8 cellular contexts compared by ENCODE assay signal in genomic region chrX:40171513-40172168, GRCh38.
DNase-seq lines count a peak whose midpoint lies in the region; ATAC-seq and TF ChIP-seq lines count a peak whose summit lies in the region.

No MANE protein-coding gene starts in this region.

- BruUV-seq in Calu3 (replicated peaks; lab: Mats Ljungman, UMichigan) (no TSS peak), OCI-LY7 (replicated peaks; lab: Mats Ljungman, UMichigan) (no TSS peak), MCF 10A (replicated peaks; lab: Mats Ljungman, UMichigan) (no TSS peak)

- DNase-seq in Calu3 (no peak), OCI-LY7 (ENCODE audit: low spot score) (peak; percentile 66), MCF 10A (ENCODE audit: unreplicated experiment) (no peak), kidney tubule cell (ENCODE audit: low spot score) (peak; percentile 36), germinal center (ENCODE audit: low spot score) (no peak)

- CTCF ChIA-PET in Calu3 (lab: Charles Lee) = interaction anchor here (0.7 to 0.8 kb wide), 2 partner anchors 63 to 91 kb away, joined by 3 to 6 read pairs; no protein-coding TSS in a partner anchor
- CTCF ChIA-PET in OCI-LY7 (lab: Charles Lee; ENCODE audit: unreplicated experiment) = no interaction called here
- CTCF ChIA-PET in MCF 10A (lab: Yijun Ruan, JAX) = no interaction called here

- intact Hi-C loops in Calu3 (cut with micrococcal nuclease; ENCODE audit: unreplicated experiment) = loop anchor here (5.0 to 10.0 kb wide), 5 partner anchors 96 to 907 kb away; no protein-coding TSS in a partner anchor
- intact Hi-C loops in OCI-LY7 (cut with micrococcal nuclease; ENCODE audit: unreplicated experiment) = loop anchor here (5.0 to 10.0 kb wide), 5 partner anchors 159 to 1364 kb away; no protein-coding TSS in a partner anchor
- intact Hi-C loops in MCF 10A (cut with micrococcal nuclease) = no loop called here

- H3K4me1 Mint-ChIP-seq in Calu3 (ENCODE audit: low read depth, unreplicated experiment) (peaks cover 38% of the 10 kb centered on the region), MCF 10A (ENCODE audit: insufficient read depth, unreplicated experiment) (no peaks in the 10 kb centered on the region)
- peaks cover 57% of the 10 kb centered on the region for H3K4me1 Mint-ChIP-seq in stimulated activated naive CD8-positive, alpha-beta T cell treated with anti-CD3 and anti-CD28 coated beads, Interleukin-15, Interleukin-2, amounts not matched to agents 100 ng/mL and 50 ng/mL, for 24 hours (ENCODE audit: low read depth)

- peak overlapping the region; percentile 74 for H3K4me3 ChIP-seq in OCI-LY7 (ENCODE audit: low read depth, low read length, poor library complexity, severe bottlenecking)

- H3K4me3 Mint-ChIP-seq in Calu3 (ENCODE audit: low read depth, unreplicated experiment) = peak overlapping the region; percentile 77
- H3K4me3 Mint-ChIP-seq in MCF 10A (ENCODE audit: unreplicated experiment) = peak overlapping the region; percentile 70
- H3K4me3 Mint-ChIP-seq in stimulated activated naive CD8-positive, alpha-beta T cell treated with anti-CD3 and anti-CD28 coated beads, Interleukin-15, Interleukin-2, amounts not matched to agents 100 ng/mL and 50 ng/mL, for 24 hours = peak overlapping the region; percentile 85

- H3K4me1 ChIP-seq in OCI-LY7 (ENCODE audit: insufficient read depth, low read length, poor library complexity, severe bottlenecking) = peaks cover 71% of the 10 kb centered on the region

- H3K36me3 Mint-ChIP-seq in Calu3 (ENCODE audit: insufficient read depth, unreplicated experiment) = peaks cover 36% of the 10 kb centered on the region
- peaks cover 4% of the 10 kb centered on the region for H3K36me3 Mint-ChIP-seq in MCF 10A (ENCODE audit: insufficient read depth, unreplicated experiment)
- peaks cover 4% of the 10 kb centered on the region for H3K36me3 Mint-ChIP-seq in stimulated activated naive CD8-positive, alpha-beta T cell treated with anti-CD3 and anti-CD28 coated beads, Interleukin-15, Interleukin-2, amounts not matched to agents 100 ng/mL and 50 ng/mL, for 24 hours (ENCODE audit: low read depth)

- H3K27ac Mint-ChIP-seq in Calu3 (ENCODE audit: unreplicated experiment) (peak overlapping the region; percentile 42), MCF 10A (ENCODE audit: low read depth, unreplicated experiment) (no peak overlapping the region)
- H3K27ac Mint-ChIP-seq in stimulated activated naive CD8-positive, alpha-beta T cell treated with anti-CD3 and anti-CD28 coated beads, Interleukin-15, Interleukin-2, amounts not matched to agents 100 ng/mL and 50 ng/mL, for 24 hours = peak overlapping the region; percentile 95

- peaks cover 3% of the 10 kb centered on the region; the same call in 1 of the 2 replicates for H3K79me2 ChIP-seq in OCI-LY7 (ENCODE audit: insufficient read depth, low read depth, low read length)

- peak overlapping the region; percentile 51; the same call in 1 of the 2 replicates for H2AFZ ChIP-seq in OCI-LY7 (ENCODE audit: low read length)

- no peak for ATAC-seq in HG02798 (IDR thresholded peaks at IDR 0.05; ENCODE audit: poor library complexity, unreplicated experiment)
- ATAC-seq in HG03565 (IDR thresholded peaks at IDR 0.05; ENCODE audit: unreplicated experiment) = no peak

- no peaks in the 10 kb centered on the region for H3K9me2 ChIP-seq in OCI-LY7 (ENCODE audit: insufficient read depth, low read length)

- H3K9me3 Mint-ChIP-seq in Calu3 (ENCODE audit: low read depth, unreplicated experiment) = no peaks in the 10 kb centered on the region
- H3K9me3 Mint-ChIP-seq in MCF 10A (ENCODE audit: unreplicated experiment) = no peaks in the 10 kb centered on the region
- H3K9me3 Mint-ChIP-seq in stimulated activated naive CD8-positive, alpha-beta T cell treated with anti-CD3 and anti-CD28 coated beads, Interleukin-15, Interleukin-2, amounts not matched to agents 100 ng/mL and 50 ng/mL, for 24 hours = no peaks in the 10 kb centered on the region

- H3K27ac ChIP-seq in OCI-LY7 (ENCODE audit: low read depth, low read length, poor library complexity, severe bottlenecking) = peak overlapping the region; percentile 100

- no peaks in the 10 kb centered on the region for H3K36me3 ChIP-seq in OCI-LY7 (ENCODE audit: insufficient read depth, low read length)

- peak overlapping the region; percentile 99 for H3K4me2 ChIP-seq in OCI-LY7 (ENCODE audit: low read length)

- no peaks in the 10 kb centered on the region for H4K20me1 ChIP-seq in OCI-LY7 (ENCODE audit: insufficient read depth, low read length)

- TF ChIP-seq CTCF in Calu3 (IDR thresholded peaks at IDR 0.05; ENCODE audit: unreplicated experiment) (no peak), OCI-LY7 (conservative IDR thresholded peaks at IDR 0.05; ENCODE audit: low read length) (no peak), MCF 10A (IDR thresholded peaks at IDR 0.05; ENCODE audit: unreplicated experiment) (no peak)

- no peaks in the 10 kb centered on the region for H3K9me3 ChIP-seq in OCI-LY7 (ENCODE audit: low read length)

- H3K27me3 Mint-ChIP-seq in Calu3 (ENCODE audit: unreplicated experiment) (peaks cover 9% of the 10 kb centered on the region), MCF 10A (ENCODE audit: insufficient read depth, unreplicated experiment) (peaks cover 18% of the 10 kb centered on the region)
- H3K27me3 Mint-ChIP-seq in stimulated activated naive CD8-positive, alpha-beta T cell treated with anti-CD3 and anti-CD28 coated beads, Interleukin-15, Interleukin-2, amounts not matched to agents 100 ng/mL and 50 ng/mL, for 24 hours = no peaks in the 10 kb centered on the region

- POLR2A ChIA-PET in OCI-LY7 (lab: Charles Lee) = interaction anchor here (1.9 to 4.7 kb wide), 2 partner anchors 22 to 73 kb away, joined by 6 to 55 read pairs; partner anchors contain the start of gene BCOR
- POLR2A ChIA-PET in MCF 10A (lab: Yijun Ruan, JAX) = no interaction called here

Comparison
In these comparisons a context has a peak if more than half of its experiments do, and no peak if none do; other contexts are left out.
1. DNase-seq: peak in OCI-LY7 (single experiment) and kidney tubule cell (single experiment); none in Calu3 (single experiment), MCF 10A (single experiment) and germinal center (single experiment).
2. Peak in every context shown above with its lines, with median percentiles within 50 percentile points of each other: H3K4me3 Mint-ChIP-seq.